Comparison of ENCODE assay signal across 8 cellular contexts in genomic region chr1:43389326-43390313, GRCh38. TPM values are rescaled to one million over a fixed set of nuclear protein-coding genes. Genes with fewer than 3 reads are reported as not detected.
DNase-seq lines count a peak whose midpoint lies in the region; ATAC-seq and TF ChIP-seq lines count a peak whose summit lies in the region.

Gene MED8, minus strand, starts transcription at chr1:43389800. Its CDS starts 36 bp downstream, at chr1:43389764.
Gene SZT2, plus strand, starts transcription at chr1:43389899. Its CDS starts 70 bp downstream, at chr1:43389969.

- no peaks in the 10 kb centered on the region for H3K27me3 Mint-ChIP-seq in T-cell

- H4K12ac ChIP-seq in trophoblast cell (ENCODE audit: low read depth, low read length): peak within 1 kb of the TSS; percentile 92

- peak; percentile 83 for ATAC-seq in HG02840 (IDR thresholded peaks at IDR 0.05; ENCODE audit: low FRiP score, unreplicated experiment)
- peak; percentile 95 to 99 (median 96) for ATAC-seq in T-cell (replicated peaks in 1 of 4)

- POLR2A ChIA-PET in T-cell (lab: Charles Lee): interaction anchor here in 1 of 2 donors (0.7 to 1.5 kb wide), 2 partner anchors 31 to 59 kb away, joined by 3 to 5 read pairs; partner anchors contain the start of gene CDC20

- peak within 1 kb of the TSS; percentile 94 for H3K4ac ChIP-seq in trophoblast cell (ENCODE audit: low read depth, low read length)

- H2AK5ac ChIP-seq in trophoblast cell (ENCODE audit: low read length): peak within 1 kb of the TSS; percentile 94

- H3K23ac ChIP-seq in trophoblast cell (ENCODE audit: low read length): no peak within 1 kb of the TSS

- intact Hi-C loops in cardiac septum (cut with DNase I): loop anchor here (1.0 kb wide), 1 partner anchor 21 kb away; the partner anchor contains the start of gene ELOVL1

- H3K27me3 ChIP-seq in trophoblast cell (ENCODE audit: insufficient read depth, low read length) (no peaks in the 10 kb centered on the region), tibial nerve (no peaks in the 10 kb centered on the region)

- TF ChIP-seq POLR2A in tibial nerve (IDR thresholded peaks at IDR 0.05): peak; percentile 66 to 68

- CTCF ChIA-PET in T-cell (lab: Charles Lee): interaction anchor here in 1 of 2 donors (0.7 to 2.1 kb wide), 4 partner anchors 25 to 34 kb away, joined by 3 to 6 read pairs (median 4); partner anchors contain the start of gene CDC20

- H3K36me3 ChIP-seq in trophoblast cell (ENCODE audit: control insufficient read depth in 1 of 2, insufficient read depth in 2 of 2, low read length in 2 of 2) (peaks cover 11 to 28% of the 10 kb centered on the region in 2 experiments), tibial nerve (peaks cover 0 to 36% (median 19%) of the 10 kb centered on the region in 3 donors)

- peaks cover 6% of the 10 kb centered on the region in 2 experiments for H3K4me1 ChIP-seq in trophoblast cell (ENCODE audit: control insufficient read depth in 1 of 2, insufficient read depth in 2 of 2, low read length in 2 of 2)
- peaks cover 0 to 32% (median 26%) of the 10 kb centered on the region in 4 donors for H3K4me1 ChIP-seq in tibial nerve

- H2AFZ ChIP-seq in trophoblast cell (ENCODE audit: insufficient read depth, low read length, poor library complexity): peak within 1 kb of the TSS; percentile 98

- peaks cover 13% of the 10 kb centered on the region for H3K79me2 ChIP-seq in trophoblast cell (ENCODE audit: control insufficient read depth, insufficient read depth, low read length, poor library complexity)

- H3K9me3 ChIP-seq in trophoblast cell (ENCODE audit: insufficient read depth, low read depth, low read length) (no peaks in the 10 kb centered on the region), tibial nerve (no peaks in the 10 kb centered on the region)

- DNase-seq in NCI-H146 (lab: John Stamatoyannopoulos, UW) (peak; percentile 86), T-cell (peak; percentile 83 to 94 (median 90)), cardiac septum (ENCODE audit: low spot score) (peak; percentile 97), trophoblast cell (peak; percentile 98 to 99), tibial nerve (ENCODE audit: low spot score in 2 of 2) (peak; percentile 95 to 99)

- H2BK12ac ChIP-seq in trophoblast cell (ENCODE audit: low read length): peak within 1 kb of the TSS; percentile 12

- peak within 1 kb of the TSS; percentile 100 for H3K27ac Mint-ChIP-seq in T-cell

- H3K9ac ChIP-seq in trophoblast cell (ENCODE audit: low read length): peak within 1 kb of the TSS; percentile 91

- H3K4me3 ChIP-seq in GM12875 (ENCODE audit: low read depth, low read length) (peak within 1 kb of the TSS; percentile 60), trophoblast cell (ENCODE audit: low read depth, low read length) (peak within 1 kb of the TSS; percentile 85), tibial nerve (peak within 1 kb of the TSS; percentile 50 to 94 (median 72))

- peak; percentile 65 to 91 for TF ChIP-seq EP300 in tibial nerve (IDR thresholded peaks at IDR 0.05)

- TF ChIP-seq CTCF in GM12875 (IDR thresholded peaks at IDR 0.05; ENCODE audit: borderline replicate concordance, insufficient read depth, low read depth, low read length) (no peak), tibial nerve (IDR thresholded peaks at IDR 0.05) (peak in 2 of 5 experiments; percentile 8 to 27)

- peaks cover 10% of the 10 kb centered on the region for H3K79me1 ChIP-seq in trophoblast cell (ENCODE audit: low read length)

- 0% methylated on average over 65 of the region's 65 CpGs for WGBS in adipose tissue, 3 donors
- no CpG with 5 or more reads among the region's 65 CpGs for WGBS in trophoblast cell (ENCODE audit: extremely low coverage, insufficient coverage, insufficient read length)
- WGBS in tibial nerve, 2 donors: 0% methylated on average over 39 to 58 of the region's 65 CpGs

- peak within 1 kb of the TSS; percentile 99 for H4K8ac ChIP-seq in trophoblast cell (ENCODE audit: low read depth, low read length)

- H3K4me3 Mint-ChIP-seq in T-cell: peak within 1 kb of the TSS; percentile 100

- H3K27ac ChIP-seq in adipose tissue (ENCODE audit: low read depth, low read length): peak within 1 kb of the TSS; percentile 36
- peak within 1 kb of the TSS; percentile 76 for H3K27ac ChIP-seq in trophoblast cell (ENCODE audit: low read depth, low read length)
- peak within 1 kb of the TSS; percentile 54 to 93 (median 88) for H3K27ac ChIP-seq in tibial nerve

- peaks cover 57 to 71% (median 59%) of the 10 kb centered on the region in 3 donors for H3K4me1 Mint-ChIP-seq in T-cell

- peak within 1 kb of the TSS; percentile 93 for H4K91ac ChIP-seq in trophoblast cell (ENCODE audit: low read depth, low read length)

- peak within 1 kb of the TSS; percentile 90 for H2BK120ac ChIP-seq in trophoblast cell (ENCODE audit: insufficient read depth, low read length, poor library complexity)

- peak within 1 kb of the TSS; percentile 85 for H2BK5ac ChIP-seq in trophoblast cell (ENCODE audit: low read depth, low read length, poor library complexity)

- peak within 1 kb of the TSS; percentile 97 for H3K18ac ChIP-seq in trophoblast cell (ENCODE audit: low read length)

- H3K14ac ChIP-seq in trophoblast cell (ENCODE audit: low read length): peak within 1 kb of the TSS; percentile 97

- H3K9me3 Mint-ChIP-seq in T-cell: no peaks in the 10 kb centered on the region

- H3K4me2 ChIP-seq in trophoblast cell (ENCODE audit: low read length): peak within 1 kb of the TSS; percentile 92

- peaks cover 32% of the 10 kb centered on the region for H3K36me3 Mint-ChIP-seq in T-cell

RNA-seq across cellular contexts. Expression of gene MED8, which starts in this region (rescaled TPM):
- total RNA-seq in T-cell (10 to 100 TPM; 11.4 to 32.9 (median 29.5) TPM), cardiac septum (17.9 TPM), tibial nerve (10 to 100 TPM; 22.8 to 35.1 (median 28.5) TPM)
- polyA plus RNA-seq in adipose tissue: 10 to 100 TPM; 20.5 to 33.4 (median 28.6) TPM
- 41.5 and 42.1 TPM in 2 replicates for polyA plus RNA-seq in trophoblast cell (2013)

RNA-seq across cellular contexts. Expression of gene SZT2, which starts in this region (rescaled TPM):
- total RNA-seq in T-cell: 100 to 1,000 TPM; 106 to 137 (median 130) TPM
- 10 to 100 TPM in 2 of 3 donors, 1 to 10 TPM in 1; 8.9 to 24.1 (median 15.1) TPM for polyA plus RNA-seq in adipose tissue
- total RNA-seq in cardiac septum: 35.7 TPM
- 8.0 and 9.5 TPM in 2 replicates for polyA plus RNA-seq in trophoblast cell (2013)
- total RNA-seq in tibial nerve: 10 to 100 TPM; 49.2 to 68.7 (median 57.3) TPM

Comparison
In these comparisons a context has a peak if more than half of its experiments do, and no peak if none do; other contexts are left out.
1. Peak in every context shown above with its lines: DNase-seq, ATAC-seq, H3K4me3 ChIP-seq and H3K27ac ChIP-seq.
2. H3K27ac ChIP-seq: peak in every context shown above with its lines; median percentile 88 in tibial nerve; 76 in trophoblast cell; 36 in adipose tissue.